16 cellular contexts compared by ENCODE assay signal in the genomic region with DNA sequence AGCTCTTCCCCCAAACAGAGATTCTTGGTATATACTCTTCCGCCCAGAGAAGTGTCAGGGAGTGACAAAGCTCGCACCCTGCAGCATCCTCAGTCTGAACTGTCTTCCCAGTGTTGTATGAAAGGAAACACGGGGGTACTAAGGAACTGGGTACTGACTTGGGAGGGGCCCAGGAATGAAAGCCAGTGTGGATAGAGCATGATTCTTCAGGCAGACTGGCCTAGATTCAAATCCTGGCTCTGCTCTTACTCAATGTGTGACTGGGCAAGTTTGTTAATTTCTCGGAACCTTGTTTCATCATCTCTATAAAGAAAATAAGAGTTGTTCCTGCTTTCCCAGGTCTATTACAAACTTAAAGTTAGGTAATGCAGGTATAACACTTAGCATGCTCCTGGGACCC.
DNase-seq lines count a peak whose midpoint lies in the region; ATAC-seq and TF ChIP-seq lines count a peak whose summit lies in the region.
"Had no signal": no experiment of that assay in that cellular context is flagged by ENCODE, and none has a peak within 500 bp of the region (broad histone marks: within the 10 kb centered on the region; RNA-seq: fewer than 3 reads in every experiment).

No MANE protein-coding gene starts in this region.

- ATAC-seq in esophagus mucosa (peak; percentile 73), left lung (peak; percentile 67)

- H3K4me1 ChIP-seq in left lung (peaks cover 8 to 9% of the 10 kb centered on the region in 2 donors), stomach (peaks cover 0 to 25% (median 11%) of the 10 kb centered on the region in 4 donors), Peyer's patch (no peaks in the 10 kb centered on the region)

- no peaks in the 10 kb centered on the region for H3K9me3 ChIP-seq in left lung
- no peaks in the 10 kb centered on the region for H3K9me3 ChIP-seq in stomach
- no peaks in the 10 kb centered on the region for H3K9me3 ChIP-seq in Peyer's patch
- H3K9me3 ChIP-seq: neutrophil had no signal

- H3K27ac ChIP-seq in left lung (peak overlapping the region; percentile 56 to 57), stomach (peak overlapping the region in 3 of 5 donors; percentile 4 to 61 (median 47)), Peyer's patch (peak overlapping the region in 1 of 4 donors; percentile 42)
- H3K27ac ChIP-seq: neutrophil, PC-9 had no signal

- DNase-seq in GM03348 (ENCODE audit: low spot score) (peak; percentile 61), left lung (no peak), stomach (no peak), mucosa of gallbladder (ENCODE audit: low spot score) (no peak), Peyer's patch (no peak)
- no peak for DNase-seq in activated T-cell treated with anti-CD3 and anti-CD28 coated beads, Interleukin-2, amount 50 U/mL, for 48 hours
- no peak for DNase-seq in stimulated activated CD4-positive, alpha-beta T cell treated with anti-CD3 and anti-CD28 coated beads, Interleukin-1b, Interleukin-23, amount 100 ng/mL, for 48 hours
- DNase-seq: activated CD4-positive, alpha-beta T cell treated with anti-CD3 and anti-CD28 coated beads for 4 hours; activated T-cell treated with anti-CD3 and anti-CD28 coated beads, Interleukin-2, amount 50 U/mL, for 24 hours; amygdala; KBM-7; NCI-H1436; NCI-H510A; PC-9 had no signal

- TF ChIP-seq CTCF in left lung (IDR thresholded peaks at IDR 0.05) = no peak
- TF ChIP-seq CTCF in stomach (IDR thresholded peaks at IDR 0.05) = no peak
- TF ChIP-seq CTCF in Peyer's patch (IDR thresholded peaks at IDR 0.05) = no peak

- no peaks in the 10 kb centered on the region for H3K36me3 ChIP-seq in left lung
- H3K36me3 ChIP-seq in stomach = no peaks in the 10 kb centered on the region
- H3K36me3 ChIP-seq in Peyer's patch = no peaks in the 10 kb centered on the region
- H3K36me3 ChIP-seq: neutrophil had no signal

- intact Hi-C loops in left lung (cut with DNase I) (no loop called here), stomach (cut with DNase I; ENCODE audit: low total_unique reads) (no loop called here)

- 68 to 84% (median 80%) methylated on average over 4 of the region's 4 CpGs for WGBS in stomach, 5 donors

- TF ChIP-seq EP300 in stomach (IDR thresholded peaks at IDR 0.05) = no peak

- TF ChIP-seq POLR2A in stomach (IDR thresholded peaks at IDR 0.05) = no peak
- TF ChIP-seq POLR2A in Peyer's patch (IDR thresholded peaks at IDR 0.05) = no peak

- no peaks in the 10 kb centered on the region for H3K27me3 ChIP-seq in left lung
- H3K27me3 ChIP-seq in stomach = no peaks in the 10 kb centered on the region
- H3K27me3 ChIP-seq in Peyer's patch = no peaks in the 10 kb centered on the region

- no peak overlapping the region for H3K4me3 ChIP-seq in left lung
- no peak overlapping the region for H3K4me3 ChIP-seq in stomach
- H3K4me3 ChIP-seq in Peyer's patch = no peak overlapping the region
- H3K4me3 ChIP-seq: PC-9 had no signal
